In genomic region chr4:340011-340410, GRCh38 we compare ENCODE assay signal across 1 cellular context.
TF ChIP-seq lines count a peak whose summit lies in the region.

No MANE protein-coding gene starts in this region.

TF ChIP-seq in HepG2, 621 proteins besides CTCF, POLR2A, EP300 and RAD21:
- TF ChIP-seq NFE2L2 (IDR thresholded peaks at IDR 0.05; ENCODE audit: low read length), result no peak
- TF ChIP-seq ATF5 (CRISPR knock-in tag; IDR thresholded peaks at IDR 0.05; ENCODE audit: low read depth), result no peak
- TF ChIP-seq HDAC1 (CRISPR knock-in tag; IDR thresholded peaks at IDR 0.05), result no peak
- no peak for TF ChIP-seq NFIB (CRISPR knock-in tag; IDR thresholded peaks at IDR 0.05; ENCODE audit: borderline replicate concordance)
